8 cellular contexts compared by ENCODE assay signal in genomic region chr4:112321768-112322684, GRCh38. TPM values are rescaled to one million over a fixed set of nuclear protein-coding genes. Genes with fewer than 3 reads are reported as not detected.
DNase-seq lines count a peak whose midpoint lies in the region; ATAC-seq lines count a peak whose summit lies in the region.

No MANE protein-coding gene starts in this region.

- DNase-seq in NK-92 treated with Interleukin-12 subunit alpha and Interleukin-12 subunit beta, amount 100 ng/mL, for 24 hours (lab: John Stamatoyannopoulos, UW) = peak; percentile 21
- DNase-seq in NK-92 (lab: John Stamatoyannopoulos, UW; ENCODE audit: unreplicated experiment) (no peak), NCI-H1694 treated with DMSO at 0.1 percent for 48 hours (lab: John Stamatoyannopoulos, UW) (peak; percentile 68), left lobe of liver (ENCODE audit: low spot score) (peak; percentile 56)
- peak; percentile 61 for DNase-seq in activated CD4-positive, CD25-positive, alpha-beta regulatory T cell treated with anti-CD3 and anti-CD28 coated beads, Interleukin-2, amount 50 U/mL, for 16 hours (ENCODE audit: low read depth, low spot score)
- peak; percentile 61 to 72 for DNase-seq in central memory CD8-positive, alpha-beta T cell (ENCODE audit: low spot score in 2 of 2)
- peak; percentile 70 to 75 for DNase-seq in stimulated activated CD4-positive, alpha-beta T cell treated with anti-CD3 and anti-CD28 coated beads, Interleukin-4, amount 100 ng/mL, for 48 hours (ENCODE audit: low read depth in 2 of 2)

- H3K27ac Mint-ChIP-seq in central memory CD8-positive, alpha-beta T cell (ENCODE audit: low read depth) = no peak overlapping the region

- H3K4me3 Mint-ChIP-seq in central memory CD8-positive, alpha-beta T cell = no peak overlapping the region

- no peaks in the 10 kb centered on the region for H3K4me1 Mint-ChIP-seq in central memory CD8-positive, alpha-beta T cell

- H3K9me3 Mint-ChIP-seq in central memory CD8-positive, alpha-beta T cell = no peaks in the 10 kb centered on the region

- peak; percentile 77 for ATAC-seq in central memory CD8-positive, alpha-beta T cell (replicated peaks; ENCODE audit: extremely low read depth, poor library complexity, severe bottlenecking)
- ATAC-seq in left lobe of liver (peak; percentile 92), HG02973 (IDR thresholded peaks at IDR 0.05; ENCODE audit: unreplicated experiment) (no peak)

- H3K36me3 Mint-ChIP-seq in central memory CD8-positive, alpha-beta T cell (ENCODE audit: insufficient read depth) = no peaks in the 10 kb centered on the region

- no peaks in the 10 kb centered on the region for H3K27me3 Mint-ChIP-seq in central memory CD8-positive, alpha-beta T cell

RNA-seq across cellular contexts. Expression of gene ALPK1, which starts 24.9 kb away (rescaled TPM):
- 5.0 TPM for total RNA-seq in left lobe of liver

RNA-seq across cellular contexts. Expression of gene TIFA, which starts 36.3 kb away (rescaled TPM):
- 4.6 TPM for total RNA-seq in left lobe of liver
